In genomic region chr14:71855399-71856036, GRCh38 we compare ENCODE assay signal across 8 cellular contexts.
DNase-seq lines count a peak whose midpoint lies in the region; ATAC-seq lines count a peak whose summit lies in the region.

No MANE protein-coding gene starts in this region.

- ATAC-seq in GM19463 (IDR thresholded peaks at IDR 0.05; ENCODE audit: unreplicated experiment) = no peak

- DNase-seq in DMS153 treated with DMSO at 0.1 percent for 48 hours (lab: John Stamatoyannopoulos, UW; ENCODE audit: unreplicated experiment) (peak; percentile 18), DMS153 (lab: John Stamatoyannopoulos, UW) (no peak), M059J (ENCODE audit: low read depth) (peak; percentile 67), T-helper 2 cell (peak in 3 of 5 experiments; percentile 12 to 35 (median 15)), brain pericyte (ENCODE audit: low read depth, low spot score) (peak; percentile 7), inferior parietal cortex (ENCODE audit: extremely low spot score) (peak; percentile 48)
- peak; percentile 16 for DNase-seq in stimulated activated CD4-positive, alpha-beta T cell treated with anti-CD3 and anti-CD28 coated beads, Interleukin-2, amount 100 ng/mL, for 4 hours (ENCODE audit: low read depth)
